1 cellular context compared by ENCODE assay signal in the genomic region with DNA sequence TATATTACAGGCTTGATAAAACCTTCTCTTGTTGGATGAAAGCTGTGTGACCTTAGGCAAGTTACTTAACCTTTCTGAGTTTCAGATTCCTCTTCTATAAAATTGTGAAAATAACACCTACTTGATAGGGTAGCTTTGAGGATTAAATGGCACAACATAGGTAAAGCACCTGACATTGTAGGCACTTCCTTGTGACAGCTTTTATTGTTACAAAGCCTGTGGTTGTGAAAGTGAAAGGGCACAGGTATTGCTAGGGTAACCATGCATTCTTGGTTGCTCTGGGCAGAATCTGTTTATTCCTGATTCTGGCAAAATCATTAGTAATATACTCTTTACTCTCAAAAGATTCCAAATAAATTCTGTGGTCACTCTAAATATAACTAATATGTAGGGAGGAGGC.
TF ChIP-seq lines count a peak whose summit lies in the region.

No MANE protein-coding gene starts in this region.

TF ChIP-seq in GM12878, 131 proteins besides CTCF, POLR2A, EP300 and RAD21 (continued from another document):
- TF ChIP-seq, protein P1, sequence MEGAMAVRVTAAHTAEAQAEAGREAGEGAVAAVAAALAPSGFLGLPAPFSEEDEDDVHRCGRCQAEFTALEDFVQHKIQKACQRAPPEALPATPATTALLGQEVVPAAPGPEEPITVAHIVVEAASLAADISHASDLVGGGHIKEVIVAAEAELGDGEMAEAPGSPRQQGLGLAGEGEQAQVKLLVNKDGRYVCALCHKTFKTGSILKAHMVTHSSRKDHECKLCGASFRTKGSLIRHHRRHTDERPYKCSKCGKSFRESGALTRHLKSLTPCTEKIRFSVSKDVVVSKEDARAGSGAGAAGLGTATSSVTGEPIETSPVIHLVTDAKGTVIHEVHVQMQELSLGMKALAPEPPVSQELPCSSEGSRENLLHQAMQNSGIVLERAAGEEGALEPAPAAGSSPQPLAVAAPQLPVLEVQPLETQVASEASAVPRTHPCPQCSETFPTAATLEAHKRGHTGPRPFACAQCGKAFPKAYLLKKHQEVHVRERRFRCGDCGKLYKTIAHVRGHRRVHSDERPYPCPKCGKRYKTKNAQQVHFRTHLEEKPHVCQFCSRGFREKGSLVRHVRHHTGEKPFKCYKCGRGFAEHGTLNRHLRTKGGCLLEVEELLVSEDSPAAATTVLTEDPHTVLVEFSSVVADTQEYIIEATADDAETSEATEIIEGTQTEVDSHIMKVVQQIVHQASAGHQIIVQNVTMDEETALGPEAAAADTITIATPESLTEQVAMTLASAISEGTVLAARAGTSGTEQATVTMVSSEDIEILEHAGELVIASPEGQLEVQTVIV (IDR thresholded peaks at IDR 0.05; ENCODE audit: borderline replicate concordance, partially characterized antibody): no peak
- TF ChIP-seq, protein P2, sequence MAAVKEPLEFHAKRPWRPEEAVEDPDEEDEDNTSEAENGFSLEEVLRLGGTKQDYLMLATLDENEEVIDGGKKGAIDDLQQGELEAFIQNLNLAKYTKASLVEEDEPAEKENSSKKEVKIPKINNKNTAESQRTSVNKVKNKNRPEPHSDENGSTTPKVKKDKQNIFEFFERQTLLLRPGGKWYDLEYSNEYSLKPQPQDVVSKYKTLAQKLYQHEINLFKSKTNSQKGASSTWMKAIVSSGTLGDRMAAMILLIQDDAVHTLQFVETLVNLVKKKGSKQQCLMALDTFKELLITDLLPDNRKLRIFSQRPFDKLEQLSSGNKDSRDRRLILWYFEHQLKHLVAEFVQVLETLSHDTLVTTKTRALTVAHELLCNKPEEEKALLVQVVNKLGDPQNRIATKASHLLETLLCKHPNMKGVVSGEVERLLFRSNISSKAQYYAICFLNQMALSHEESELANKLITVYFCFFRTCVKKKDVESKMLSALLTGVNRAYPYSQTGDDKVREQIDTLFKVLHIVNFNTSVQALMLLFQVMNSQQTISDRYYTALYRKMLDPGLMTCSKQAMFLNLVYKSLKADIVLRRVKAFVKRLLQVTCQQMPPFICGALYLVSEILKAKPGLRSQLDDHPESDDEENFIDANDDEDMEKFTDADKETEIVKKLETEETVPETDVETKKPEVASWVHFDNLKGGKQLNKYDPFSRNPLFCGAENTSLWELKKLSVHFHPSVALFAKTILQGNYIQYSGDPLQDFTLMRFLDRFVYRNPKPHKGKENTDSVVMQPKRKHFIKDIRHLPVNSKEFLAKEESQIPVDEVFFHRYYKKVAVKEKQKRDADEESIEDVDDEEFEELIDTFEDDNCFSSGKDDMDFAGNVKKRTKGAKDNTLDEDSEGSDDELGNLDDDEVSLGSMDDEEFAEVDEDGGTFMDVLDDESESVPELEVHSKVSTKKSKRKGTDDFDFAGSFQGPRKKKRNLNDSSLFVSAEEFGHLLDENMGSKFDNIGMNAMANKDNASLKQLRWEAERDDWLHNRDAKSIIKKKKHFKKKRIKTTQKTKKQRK (IDR thresholded peaks at IDR 0.05; ENCODE audit: low read depth, low read length): no peak
- no peak for TF ChIP-seq CBFB (IDR thresholded peaks at IDR 0.05; ENCODE audit: low read depth)
- no peak for TF ChIP-seq SIX5 (IDR thresholded peaks at IDR 0.05; ENCODE audit: low read depth, low read length, severe bottlenecking)
